ENCODE assay signal across 1 cellular context in the genomic region with DNA sequence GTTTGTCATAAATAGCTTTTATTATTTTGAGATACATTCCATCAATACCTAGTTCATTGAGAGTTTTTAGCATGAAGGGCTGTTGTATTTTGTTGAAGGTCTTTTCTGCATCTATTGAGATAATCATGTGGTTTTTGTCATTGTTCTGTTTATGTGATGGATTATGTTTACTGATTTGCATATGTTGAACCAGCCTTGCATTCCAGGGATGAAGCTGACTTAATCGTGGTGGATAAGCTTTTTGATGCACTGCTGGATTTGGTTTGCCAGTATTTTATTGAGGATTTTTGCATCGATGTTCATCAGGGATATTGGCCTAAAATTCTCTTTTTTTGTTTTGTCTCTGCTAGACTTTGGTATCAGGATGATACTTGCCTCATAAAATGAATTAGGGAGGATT.
TF ChIP-seq lines count a peak whose summit lies in the region.

No MANE protein-coding gene starts in this region.

TF ChIP-seq in K562, 482 proteins besides CTCF, POLR2A, EP300 and RAD21:
- TF ChIP-seq TRIM24 (IDR thresholded peaks at IDR 0.05) (0 out of 4 replicates have a peak, but pooled peaks of 1 of the 2 experiments have one; percentile 9), ZNF324 (CRISPR knock-in tag; IDR thresholded peaks at IDR 0.05) (peak; percentile 98), ZNF280A (IDR thresholded peaks at IDR 0.05; ENCODE audit: low read depth, partially characterized antibody) (peak; percentile 10)
